In genomic region chr1:150214099-150214756, GRCh38 we compare ENCODE assay signal across 10 cellular contexts. TPM values are rescaled to one million over a fixed set of nuclear protein-coding genes. Genes with fewer than 3 reads are reported as not detected.
DNase-seq lines count a peak whose midpoint lies in the region; ATAC-seq, FAIRE-seq and TF ChIP-seq lines count a peak whose summit lies in the region.
"Not testable (repeated sequence)": the region's sequence is repeated elsewhere in the genome, so short reads cannot be mapped to it uniquely, and the experiment has no call there.
"Had no signal": no experiment of that assay in that cellular context is flagged by ENCODE, and none has a peak within 500 bp of the region (broad histone marks: within the 10 kb centered on the region; RNA-seq: fewer than 3 reads in every experiment).

No MANE protein-coding gene starts in this region.

- not testable (repeated sequence) for H3K14ac ChIP-seq in H1 (ENCODE audit: insufficient read length)

- not testable (repeated sequence) for H3K9me3 Mint-ChIP-seq in activated naive CD8-positive, alpha-beta T cell treated with anti-CD3 and anti-CD28 coated beads, Interleukin-2, amount 50 U/mL, for 24 hours; nephron; stimulated activated memory B cell treated with anti-CD40 and anti-IgM and Interleukin-4, amounts not matched to agents 10 μg/mL and 1 μg/mL and 100 μg/mL, for 72 hours

- H3K4me1 ChIP-seq in H1 (replicated peaks in 1 of 4; ENCODE audit: control insufficient read depth in 3 of 4, insufficient read depth in 4 of 4, low read length in 3 of 4): not testable (repeated sequence)

- peak overlapping the region; percentile 54 for H3K4me2 ChIP-seq in SU-DHL-6 (ENCODE audit: low read depth, low read length, poor library complexity, severe bottlenecking)
- H3K4me2 ChIP-seq in H1 (ENCODE audit: insufficient read depth in 1 of 2, low read depth in 2 of 2, low read length in 2 of 2): peak overlapping the region; percentile 61 to 69

- H3K9ac ChIP-seq in SU-DHL-6 (ENCODE audit: low read length): peak overlapping the region; percentile 33; the same call in 1 of the 2 replicates
- peak overlapping the region; percentile 13 to 75 (median 52); a peak in 4 of 7 replicates for H3K9ac ChIP-seq in H1 (replicated peaks in 1 of 4; ENCODE audit: extremely low read depth in 1 of 4, low read depth in 3 of 4, low read length in 3 of 4)

- H3K4ac ChIP-seq in H1 (replicated peaks; ENCODE audit: insufficient read length, low read depth, low read length): not testable (repeated sequence)

- H3K4me1 Mint-ChIP-seq in activated naive CD8-positive, alpha-beta T cell treated with anti-CD3 and anti-CD28 coated beads, Interleukin-2, amount 50 U/mL, for 24 hours: peaks cover 20% of the 10 kb centered on the region
- peaks cover 14% of the 10 kb centered on the region for H3K4me1 Mint-ChIP-seq in nephron
- peaks cover 11% of the 10 kb centered on the region for H3K4me1 Mint-ChIP-seq in stimulated activated memory B cell treated with anti-CD40 and anti-IgM and Interleukin-4, amounts not matched to agents 10 μg/mL and 1 μg/mL and 100 μg/mL, for 72 hours

- H3K27ac ChIP-seq in AG04450 (ENCODE audit: low read depth, low read length) (peak overlapping the region; percentile 63), H1 (ENCODE audit: low read depth, low read length) (0 out of 2 replicates have a peak overlapping the region, but pooled peaks have one; percentile 72)
- H3K27ac ChIP-seq in SU-DHL-6 (ENCODE audit: low read depth, low read length): not testable (repeated sequence)

- peaks cover 30% of the 10 kb centered on the region for H3F3A ChIP-seq in SU-DHL-6 (ENCODE audit: insufficient read depth)

- TF ChIP-seq RAD21 in H1 (IDR thresholded peaks at IDR 0.05 in 1 of 2, conservative IDR thresholded peaks at IDR 0.05 in 1 of 2; ENCODE audit: low read depth in 2 of 2, low read length in 2 of 2): not testable (repeated sequence)

- H3K79me1 ChIP-seq in H1 (ENCODE audit: low read depth, low read length): not testable (repeated sequence)

- peak overlapping the region; percentile 75 for H4K5ac ChIP-seq in H1 (ENCODE audit: insufficient read length, low read depth, low read length)

- not testable (repeated sequence) for TF ChIP-seq CTCF in AG04450 (IDR thresholded peaks at IDR 0.05; ENCODE audit: low read depth, low read length); HFF-Myc (IDR thresholded peaks at IDR 0.05; ENCODE audit: low read depth, low read length, missing control alignments); SU-DHL-6 (IDR thresholded peaks at IDR 0.05; ENCODE audit: insufficient read depth, low read length, poor library complexity, severe bottlenecking); H1 (IDR thresholded peaks at IDR 0.05; ENCODE audit: control extremely low read depth in 1 of 3, insufficient read depth in 1 of 3, low read depth in 1 of 3, low read length in 3 of 3); nephron (IDR thresholded peaks at IDR 0.05; ENCODE audit: unreplicated experiment in 3 of 3)

- POLR2A ChIA-PET in AG04450 (lab: Yijun Ruan, JAX): not testable (repeated sequence)
- POLR2A ChIA-PET in H1 (lab: Charles Lee; ENCODE audit: partially characterized antibody): interaction anchor here (0.6 to 2.4 kb wide), 7 partner anchors 9 to 55 kb away, joined by 3 to 9 read pairs (median 3); partner anchors contain the start of genes APH1A and CA14

- H4K8ac ChIP-seq in H1 (ENCODE audit: extremely low read depth, insufficient read depth, low read length): not testable (repeated sequence)

- not testable (repeated sequence) for H3K18ac ChIP-seq in H1 (ENCODE audit: extremely low read depth, low read length)

- not testable (repeated sequence) for H3K36me3 Mint-ChIP-seq in activated naive CD8-positive, alpha-beta T cell treated with anti-CD3 and anti-CD28 coated beads, Interleukin-2, amount 50 U/mL, for 24 hours (ENCODE audit: low read depth); nephron (ENCODE audit: low read depth); stimulated activated memory B cell treated with anti-CD40 and anti-IgM and Interleukin-4, amounts not matched to agents 10 μg/mL and 1 μg/mL and 100 μg/mL, for 72 hours

- not testable (repeated sequence) for H4K20me1 ChIP-seq in SU-DHL-6 (ENCODE audit: low read depth, low read length); H1 (replicated peaks in 1 of 2; ENCODE audit: control insufficient read depth in 1 of 2, insufficient read depth in 2 of 2, low read length in 2 of 2)

- peak overlapping the region; percentile 34 for H2AFZ ChIP-seq in SU-DHL-6 (ENCODE audit: low read depth, low read length, severe bottlenecking)
- H2AFZ ChIP-seq in H1 (ENCODE audit: low read length): 0 out of 2 replicates have a peak overlapping the region, but pooled peaks have one; percentile 18

- H3K4me3 ChIP-seq in AG04450 (ENCODE audit: low read depth, low read length): peak overlapping the region; percentile 60; the same call in 1 of the 2 replicates
- H3K4me3 ChIP-seq in HFF-Myc (replicated peaks; ENCODE audit: low read depth, low read length): peak overlapping the region; percentile 35
- peak overlapping the region; percentile 39 for H3K4me3 ChIP-seq in SU-DHL-6 (ENCODE audit: insufficient read depth, low read length, poor library complexity, severe bottlenecking)
- H3K4me3 ChIP-seq in H1 (ENCODE audit: extremely low read depth in 1 of 4, insufficient read depth in 2 of 4, low read depth in 3 of 4, low read length in 4 of 4): peak overlapping the region; percentile 44 to 63 (median 54); a peak in 7 of 8 replicates
- peak overlapping the region; percentile 46; the same call in 1 of the 2 replicates for H3K4me3 ChIP-seq in iPS-18c (ENCODE audit: insufficient read depth, low read depth, low read length)

- CTCF ChIA-PET in AG04450 (lab: Charles Lee) (interaction anchor here (0.7 to 1.0 kb wide), 3 partner anchors 8 to 252 kb away, joined by 3 to 8 read pairs (median 4); no protein-coding TSS in a partner anchor), H1 (lab: Charles Lee; ENCODE audit: partially characterized antibody) (interaction anchor here (0.6 to 1.2 kb wide), 10 partner anchors 8 to 1300 kb away, joined by 3 to 4 read pairs (median 3); no protein-coding TSS in a partner anchor)

- not testable (repeated sequence) for H3K23ac ChIP-seq in H1 (ENCODE audit: insufficient read length)

- H2AK5ac ChIP-seq in H1 (ENCODE audit: low read depth, low read length): not testable (repeated sequence)

- not testable (repeated sequence) for H3K27me3 Mint-ChIP-seq in activated naive CD8-positive, alpha-beta T cell treated with anti-CD3 and anti-CD28 coated beads, Interleukin-2, amount 50 U/mL, for 24 hours; nephron (ENCODE audit: low read depth); stimulated activated memory B cell treated with anti-CD40 and anti-IgM and Interleukin-4, amounts not matched to agents 10 μg/mL and 1 μg/mL and 100 μg/mL, for 72 hours

- H3K27ac Mint-ChIP-seq in activated naive CD8-positive, alpha-beta T cell treated with anti-CD3 and anti-CD28 coated beads, Interleukin-2, amount 50 U/mL, for 24 hours: peak overlapping the region; percentile 89
- H3K27ac Mint-ChIP-seq in nephron: peak overlapping the region; percentile 80 to 97 (median 95)
- peak overlapping the region; percentile 92 for H3K27ac Mint-ChIP-seq in stimulated activated memory B cell treated with anti-CD40 and anti-IgM and Interleukin-4, amounts not matched to agents 10 μg/mL and 1 μg/mL and 100 μg/mL, for 72 hours

- H2BK12ac ChIP-seq in H1 (ENCODE audit: low read depth, low read length): not testable (repeated sequence)

- H3K79me2 ChIP-seq in SU-DHL-6 (ENCODE audit: insufficient read depth, low read length); H1 (ENCODE audit: control insufficient read depth in 1 of 2, insufficient read depth in 2 of 2, low read length in 2 of 2): not testable (repeated sequence)

- DNase-seq in AG04450 (ENCODE audit: low read depth, low spot score); HFF-Myc (ENCODE audit: extremely low read depth, low read depth); activated naive CD8-positive, alpha-beta T cell treated with anti-CD3 and anti-CD28 coated beads, Interleukin-2, amount 50 U/mL, for 24 hours; H1 (ENCODE audit: low read depth in 1 of 2, low spot score in 2 of 2): not testable (repeated sequence)

- not testable (repeated sequence) for H3K56ac ChIP-seq in H1 (replicated peaks; ENCODE audit: insufficient read length, low read depth, low read length)

- H3K23me2 ChIP-seq in H1 (ENCODE audit: low read depth, low read length): not testable (repeated sequence)

- not testable (repeated sequence) for H2BK5ac ChIP-seq in H1 (ENCODE audit: low read depth, low read length)

- not testable (repeated sequence) for H3K9me2 ChIP-seq in SU-DHL-6 (replicated peaks; ENCODE audit: insufficient read depth, low read length)

- peak overlapping the region; percentile 53; the same call in 1 of the 2 replicates for H2BK15ac ChIP-seq in H1 (ENCODE audit: low read length)

- H2BK120ac ChIP-seq in H1 (replicated peaks; ENCODE audit: low read depth, low read length): not testable (repeated sequence)

- H3K9me3 ChIP-seq in AG04450 (ENCODE audit: control insufficient read depth, insufficient read depth, low read length); SU-DHL-6 (ENCODE audit: insufficient read depth, low read length); H1 (ENCODE audit: insufficient read depth in 2 of 2, low read depth in 1 of 2, low read length in 1 of 2); iPS-18c (ENCODE audit: control insufficient read depth, insufficient read depth, low read length): not testable (repeated sequence)

- not testable (repeated sequence) for H3K36me3 ChIP-seq in SU-DHL-6 (ENCODE audit: low read length); H1 (ENCODE audit: control insufficient read depth in 2 of 4, insufficient read depth in 4 of 4, low read length in 3 of 4)

- ATAC-seq in activated naive CD8-positive, alpha-beta T cell treated with anti-CD3 and anti-CD28 coated beads, Interleukin-2, amount 50 U/mL, for 24 hours; stimulated activated memory B cell treated with anti-CD40 and anti-IgM and Interleukin-4, amounts not matched to agents 10 μg/mL and 1 μg/mL and 100 μg/mL, for 72 hours: not testable (repeated sequence)

- not testable (repeated sequence) for H2BK20ac ChIP-seq in H1 (ENCODE audit: low read length)

- TF ChIP-seq POLR2A in H1 (IDR thresholded peaks at IDR 0.05; ENCODE audit: control extremely low read depth in 1 of 2, low read depth in 2 of 2, low read length in 2 of 2): not testable (repeated sequence)

- 66% methylated on average over 12 of the region's 18 CpGs; no CpG with 5 or more reads in 1 of the 2 experiments for WGBS in H1 (ENCODE audit: extremely low coverage in 1 of 2, insufficient coverage in 1 of 2, insufficient read length in 1 of 2, insufficient replicate concordance in 2 of 2, low coverage in 1 of 2, low lambda C conversion rate in 2 of 2, missing lambda C conversion rate in 1 of 2), 2 experiments

- FAIRE-seq in H1 (lab: Jason Lieb, UNC): not testable (repeated sequence)

- not testable (repeated sequence) for H4K91ac ChIP-seq in H1 (replicated peaks; ENCODE audit: insufficient read length, low read length)

- TF ChIP-seq EP300 in H1 (IDR thresholded peaks at IDR 0.05; ENCODE audit: borderline replicate concordance in 1 of 2, low read depth in 2 of 2, low read length in 2 of 2): not testable (repeated sequence)

- peak overlapping the region; percentile 80 for H3K4me3 Mint-ChIP-seq in activated naive CD8-positive, alpha-beta T cell treated with anti-CD3 and anti-CD28 coated beads, Interleukin-2, amount 50 U/mL, for 24 hours
- H3K4me3 Mint-ChIP-seq in nephron: peak overlapping the region; percentile 85 to 89 (median 88)
- H3K4me3 Mint-ChIP-seq in stimulated activated memory B cell treated with anti-CD40 and anti-IgM and Interleukin-4, amounts not matched to agents 10 μg/mL and 1 μg/mL and 100 μg/mL, for 72 hours: peak overlapping the region; percentile 83

- not testable (repeated sequence) for H3K27me3 ChIP-seq in AG04450 (ENCODE audit: control insufficient read depth, insufficient read depth, low read length); SU-DHL-6 (ENCODE audit: low read length); H1 (replicated peaks in 1 of 4; ENCODE audit: control insufficient read depth in 3 of 4, extremely low read depth in 1 of 4, insufficient read depth in 3 of 4, low read length in 3 of 4)

RNA-seq across cellular contexts. Expression of gene ANP32E, which starts 21.7 kb away (rescaled TPM):
- polyA plus RNA-seq in AG04450 (2011; rRNA removed) (16.8 and 22.7 TPM in 2 replicates), H1 (2011; rRNA removed) (10.2 and 20.7 TPM in 2 replicates)
- 11.8 and 15.4 TPM in 2 replicates for polyA minus RNA-seq in AG04450 (2011; rRNA and poly(A)+ RNA removed)
- total RNA-seq in H1 (2021; fragmentation: NEBNext Ultra II Directional; extraction: Animal tissue kit (Norgen Biotek cat#: 25700)): 114 and 123 TPM in 2 replicates
- polyA plus RNA-seq in H1 (2011; cell fraction: cytosol; rRNA removed): 33.6 TPM
- polyA plus RNA-seq in H1 (2011; cell fraction: nucleus; rRNA removed): 3.6 TPM
- 122 to 225 TPM (median 147 TPM) in 4 replicates for polyA plus RNA-seq in H1 (2012, experiment 1 of 2)
- 10.2 TPM for polyA plus RNA-seq in H1 (2012, experiment 2 of 2)
- 66.2 TPM for polyA plus RNA-seq in H1 (2013, experiment 1 of 2)
- 67.9 TPM for polyA plus RNA-seq in H1 (2013, experiment 2 of 2)
- polyA minus RNA-seq in H1 (2011; rRNA and poly(A)+ RNA removed): 16.2 and 20.3 TPM in 2 replicates
- 18.1 TPM for polyA minus RNA-seq in H1 (2011; cell fraction: cytosol; rRNA and poly(A)+ RNA removed)
- 14.0 TPM for polyA minus RNA-seq in H1 (2011; cell fraction: nucleus; rRNA and poly(A)+ RNA removed)

RNA-seq across cellular contexts. Expression of gene CA14, which starts 43.3 kb away (rescaled TPM):
- 0.09 TPM in 2 replicates for polyA plus RNA-seq in AG04450 (2011; rRNA removed)
- polyA minus RNA-seq in AG04450 (2011; rRNA and poly(A)+ RNA removed): not detected in 2 replicates
- total RNA-seq in H1 (2021; fragmentation: NEBNext Ultra II Directional; extraction: Animal tissue kit (Norgen Biotek cat#: 25700)): 52.1 and 52.3 TPM in 2 replicates
- polyA plus RNA-seq in H1 (2011; rRNA removed): 79.3 and 105 TPM in 2 replicates
- 87.6 TPM for polyA plus RNA-seq in H1 (2011; cell fraction: cytosol; rRNA removed)
- 103 TPM for polyA plus RNA-seq in H1 (2011; cell fraction: nucleus; rRNA removed)
- polyA plus RNA-seq in H1 (2012, experiment 1 of 2): 61.2 to 68.2 TPM (median 64.7 TPM) in 4 replicates
- 53.1 TPM for polyA plus RNA-seq in H1 (2012, experiment 2 of 2)
- 72.8 TPM for polyA plus RNA-seq in H1 (2013, experiment 1 of 2)
- polyA plus RNA-seq in H1 (2013, experiment 2 of 2): 65.7 TPM
- polyA minus RNA-seq in H1 (2011; rRNA and poly(A)+ RNA removed): 61.0 and 79.2 TPM in 2 replicates
- polyA minus RNA-seq in H1 (2011; cell fraction: cytosol; rRNA and poly(A)+ RNA removed): 25.8 TPM
- 36.0 TPM for polyA minus RNA-seq in H1 (2011; cell fraction: nucleus; rRNA and poly(A)+ RNA removed)
- total RNA-seq: posterior vena cava; T-helper 2 cell treated with Interferon-gamma antibody and Interleukin-4, amounts not matched to agents 100 ng/mL and 5 ng/mL, for 36 hours had no signal

RNA-seq across cellular contexts. Expression of gene APH1A, which starts 54.6 kb away (rescaled TPM):
- polyA plus RNA-seq in AG04450 (2011; rRNA removed) (117 and 121 TPM in 2 replicates), H1 (2011; rRNA removed) (183 and 188 TPM in 2 replicates)
- 94.3 and 106 TPM in 2 replicates for polyA minus RNA-seq in AG04450 (2011; rRNA and poly(A)+ RNA removed)
- total RNA-seq in H1 (2021; fragmentation: NEBNext Ultra II Directional; extraction: Animal tissue kit (Norgen Biotek cat#: 25700)): 110 and 111 TPM in 2 replicates
- polyA plus RNA-seq in H1 (2011; cell fraction: cytosol; rRNA removed): 157 TPM
- polyA plus RNA-seq in H1 (2011; cell fraction: nucleus; rRNA removed): 218 TPM
- polyA plus RNA-seq in H1 (2012, experiment 1 of 2): 89.8 to 118 TPM (median 111 TPM) in 4 replicates
- 169 TPM for polyA plus RNA-seq in H1 (2012, experiment 2 of 2)
- 75.6 TPM for polyA plus RNA-seq in H1 (2013, experiment 1 of 2)
- polyA plus RNA-seq in H1 (2013, experiment 2 of 2): 85.8 TPM
- polyA minus RNA-seq in H1 (2011; rRNA and poly(A)+ RNA removed): 138 and 140 TPM in 2 replicates
- 57.2 TPM for polyA minus RNA-seq in H1 (2011; cell fraction: cytosol; rRNA and poly(A)+ RNA removed)
- polyA minus RNA-seq in H1 (2011; cell fraction: nucleus; rRNA and poly(A)+ RNA removed): 97.0 TPM

RNA-seq across cellular contexts. Expression of gene C1orf54, which starts 58.4 kb away (rescaled TPM):
- polyA plus RNA-seq in AG04450 (2011; rRNA removed) (78.3 and 79.3 TPM in 2 replicates), H1 (2011; rRNA removed) (12.2 and 30.2 TPM in 2 replicates)
- polyA minus RNA-seq in AG04450 (2011; rRNA and poly(A)+ RNA removed): 12.3 and 12.9 TPM in 2 replicates
- total RNA-seq in H1 (2021; fragmentation: NEBNext Ultra II Directional; extraction: Animal tissue kit (Norgen Biotek cat#: 25700)): 19.8 and 20.4 TPM in 2 replicates
- 22.3 TPM for polyA plus RNA-seq in H1 (2011; cell fraction: cytosol; rRNA removed)
- polyA plus RNA-seq in H1 (2011; cell fraction: nucleus; rRNA removed): 6.4 TPM
- 20.3 to 29.7 TPM (median 25.5 TPM) in 4 replicates for polyA plus RNA-seq in H1 (2012, experiment 1 of 2)
- polyA plus RNA-seq in H1 (2012, experiment 2 of 2): 51.2 TPM
- polyA plus RNA-seq in H1 (2013, experiment 1 of 2): 25.8 TPM
- 33.2 TPM for polyA plus RNA-seq in H1 (2013, experiment 2 of 2)
- polyA minus RNA-seq in H1 (2011; rRNA and poly(A)+ RNA removed): 4.2 and 7.2 TPM in 2 replicates
- 5.0 TPM for polyA minus RNA-seq in H1 (2011; cell fraction: cytosol; rRNA and poly(A)+ RNA removed)
- 3.5 TPM for polyA minus RNA-seq in H1 (2011; cell fraction: nucleus; rRNA and poly(A)+ RNA removed)

Comparison
In these comparisons a context has a peak if more than half of its experiments do, and no peak if none do; other contexts are left out.
1. RNA of gene CA14, which starts 43.3 kb away (polyA plus RNA-seq): 53.1 to 105 TPM in H1; 0.09 TPM in AG04450; every median in the first group is over 10 times any median in the second.
2. Peak in every context shown above with its lines, with median percentiles within 50 percentile points of each other: H3K4me3 ChIP-seq, H3K27ac Mint-ChIP-seq and H3K4me3 Mint-ChIP-seq.